In genomic region chr17:8048736-8049135, GRCh38 we compare ENCODE assay signal across 17 cellular contexts. TPM values are rescaled to one million over a fixed set of nuclear protein-coding genes. Genes with fewer than 3 reads are reported as not detected.
A peak's percentile ranks its signal among the peaks of the same experiment; 100 is the strongest.
DNase-seq lines count a peak whose midpoint lies in the region; ATAC-seq and TF ChIP-seq lines count a peak whose summit lies in the region.
"Had no signal": no experiment of that assay in that cellular context is flagged by ENCODE, and none has a peak within 500 bp of the region (broad histone marks: within the 10 kb centered on the region; RNA-seq: fewer than 3 reads in every experiment).

No MANE protein-coding gene starts in this region.

- H2BK120ac ChIP-seq in neuronal stem cell (ENCODE audit: low read depth, low read length): no peak overlapping the region

- H3K27ac ChIP-seq in mammary epithelial cell (ENCODE audit: insufficient read depth, low read depth, low read length) (no peak overlapping the region), neuronal stem cell (replicated peaks; ENCODE audit: low read length) (no peak overlapping the region), brain microvascular endothelial cell (no peak overlapping the region)
- H3K27ac ChIP-seq: 22Rv1, A549, C4-2B had no signal

- no peak overlapping the region for H4K8ac ChIP-seq in neuronal stem cell (ENCODE audit: low read depth, low read length)

- DNase-seq in activated effector memory CD4-positive, alpha-beta T cell treated with anti-CD3 and anti-CD28 coated beads, Interleukin-2, amount 50 U/mL, for 16 hours: peak; percentile 54
- DNase-seq in activated effector memory CD4-positive, alpha-beta T cell treated with Interleukin-2 at 50 U/mL for 16 hours: no peak
- no peak for DNase-seq in mammary epithelial cell
- no peak for DNase-seq in neuronal stem cell (ENCODE audit: low spot score)
- no peak for DNase-seq in brain microvascular endothelial cell
- DNase-seq in left cardiac atrium: no peak
- DNase-seq: AML-193, Caco-2, HCEC 1CT had no signal

- TF ChIP-seq CTCF in mammary epithelial cell (conservative IDR thresholded peaks at IDR 0.05 in 1 of 2, IDR thresholded peaks at IDR 0.05 in 1 of 2; ENCODE audit: extremely low read depth in 1 of 2, insufficient read depth in 1 of 2, low read depth in 1 of 2, low read length in 2 of 2) (no peak), brain microvascular endothelial cell (IDR thresholded peaks at IDR 0.05; ENCODE audit: low read depth, low read length, missing control alignments) (no peak)

- no peak for ATAC-seq in GM21528 (IDR thresholded peaks at IDR 0.05; ENCODE audit: low FRiP score, unreplicated experiment)
- no peak for ATAC-seq in left cardiac atrium
- ATAC-seq: A549, GM23338 had no signal

- H3K4me2 ChIP-seq in mammary epithelial cell (ENCODE audit: insufficient read depth, low read depth, low read length): no peak overlapping the region
- no peak overlapping the region for H3K4me2 ChIP-seq in neuronal stem cell (ENCODE audit: insufficient read depth, low read length, poor library complexity, severe bottlenecking)
- H3K4me2 ChIP-seq: A549, GM23338 had no signal

- H3K9me3 ChIP-seq in mammary epithelial cell (replicated peaks; ENCODE audit: insufficient read depth, low read length) (no peaks in the 10 kb centered on the region), neuronal stem cell (replicated peaks in 1 of 2; ENCODE audit: control insufficient read depth in 2 of 2, insufficient read depth in 1 of 2, low read depth in 1 of 2, low read length in 2 of 2) (no peaks in the 10 kb centered on the region)
- H3K9me3 ChIP-seq: A549, Caco-2 had no signal

- no peak overlapping the region for H2AFZ ChIP-seq in mammary epithelial cell (ENCODE audit: low read depth, low read length)
- H2AFZ ChIP-seq in neuronal stem cell (ENCODE audit: low read length): no peak overlapping the region
- H2AFZ ChIP-seq: GM23338 had no signal

- no peaks in the 10 kb centered on the region for H4K20me1 ChIP-seq in mammary epithelial cell (ENCODE audit: insufficient read depth, low read length)

- H3K9ac ChIP-seq in mammary epithelial cell (ENCODE audit: insufficient read depth, low read length): no peak overlapping the region
- no peak overlapping the region for H3K9ac ChIP-seq in neuronal stem cell (ENCODE audit: low read depth, low read length, poor library complexity)

- H3K4me1 ChIP-seq in mammary epithelial cell (ENCODE audit: insufficient read depth, low read length) (no peaks in the 10 kb centered on the region), neuronal stem cell (ENCODE audit: control insufficient read depth in 2 of 2, insufficient read depth in 1 of 2, low read depth in 1 of 2, low read length in 2 of 2) (peaks cover 0 to 2% of the 10 kb centered on the region in 2 donors)
- H3K4me1 ChIP-seq: A549, Caco-2 had no signal

- WGBS in mammary epithelial cell (ENCODE audit: low coverage, missing lambda C conversion rate): 89% methylated on average over 8 of the region's 8 CpGs
- no CpG with 5 or more reads among the region's 8 CpGs for WGBS in neuronal stem cell (ENCODE audit: extremely low coverage in 2 of 2, insufficient read length in 2 of 2, insufficient replicate concordance in 1 of 2), 2 donors

- CTCF ChIA-PET in mammary epithelial cell (lab: Charles Lee; ENCODE audit: low non-redundant PET): no interaction called here

- H3K36me3 ChIP-seq in mammary epithelial cell (ENCODE audit: insufficient read depth, low read length) (no peaks in the 10 kb centered on the region), neuronal stem cell (replicated peaks in 1 of 2; ENCODE audit: control insufficient read depth in 2 of 2, insufficient read depth in 2 of 2, low read length in 2 of 2) (no peaks in the 10 kb centered on the region), brain microvascular endothelial cell (replicated peaks) (no peaks in the 10 kb centered on the region)

- TSS peak; percentile 84 for BruUV-seq in mammary epithelial cell (replicated peaks; lab: Mats Ljungman, UMichigan)

- no peaks in the 10 kb centered on the region for H3K27me3 ChIP-seq in mammary epithelial cell (ENCODE audit: insufficient read depth, low read length)
- peaks cover 0 to 70% (median 2%) of the 10 kb centered on the region in 3 experiments for H3K27me3 ChIP-seq in neuronal stem cell (ENCODE audit: control insufficient read depth in 3 of 3, insufficient read depth in 3 of 3, low read depth in 1 of 3, low read length in 3 of 3)
- H3K27me3 ChIP-seq in brain microvascular endothelial cell (replicated peaks): peaks cover 4% of the 10 kb centered on the region

- dilution Hi-C loops in mammary epithelial cell (cut with HindIII; ENCODE audit: low sequenced_read_pairs): loop anchor here (5.0 kb wide), 1 partner anchor 41 kb away; no protein-coding TSS in a partner anchor

- H3K4me3 ChIP-seq in mammary epithelial cell (replicated peaks in 1 of 3; ENCODE audit: insufficient read depth in 1 of 3, low read depth in 2 of 3, low read length in 3 of 3): no peak overlapping the region
- H3K4me3 ChIP-seq in neuronal stem cell (ENCODE audit: low read length in 2 of 2): no peak overlapping the region
- H3K4me3 ChIP-seq in brain microvascular endothelial cell (ENCODE audit: low read depth, low read length): no peak overlapping the region
- H3K4me3 ChIP-seq: A549, GM23338 had no signal

- H2BK5ac ChIP-seq in neuronal stem cell (ENCODE audit: low read length): peak overlapping the region; percentile 9

- in situ Hi-C loops in mammary epithelial cell (cut with MboI; ENCODE audit: low sequenced_read_pairs in 2 of 2): loop anchor here in 1 of 2 donors (10.0 kb wide), 1 partner anchor 124 kb away; the partner anchor contains the start of gene KCNAB3
- in situ Hi-C loops in brain microvascular endothelial cell (cut with HindIII; ENCODE audit: low pct_ligation_motif_present, low sequenced_read_pairs): no loop called here

- no peak overlapping the region for H3K18ac ChIP-seq in neuronal stem cell (ENCODE audit: low read length)

- no peak overlapping the region for H2BK15ac ChIP-seq in neuronal stem cell (ENCODE audit: low read length)

- no peak overlapping the region for H3K4ac ChIP-seq in neuronal stem cell (ENCODE audit: low read length)

- H3K79me2 ChIP-seq in mammary epithelial cell (ENCODE audit: insufficient read depth, low read length): no peaks in the 10 kb centered on the region

- no peak overlapping the region for H2BK12ac ChIP-seq in neuronal stem cell (ENCODE audit: low read length)

- intact Hi-C loops in mammary epithelial cell (cut with micrococcal nuclease) (no loop called here), left cardiac atrium (cut with DNase I) (loop anchor here in 1 of 2 donors (10.0 kb wide), 1 partner anchor 304 kb away; no protein-coding TSS in a partner anchor)

- H3K14ac ChIP-seq in neuronal stem cell (ENCODE audit: low read length): no peak overlapping the region

- no peak overlapping the region for H3K23ac ChIP-seq in neuronal stem cell (ENCODE audit: low read depth, low read length, poor library complexity)

- H3K79me1 ChIP-seq in neuronal stem cell (ENCODE audit: low read depth, low read length): no peaks in the 10 kb centered on the region

- H4K91ac ChIP-seq in neuronal stem cell (ENCODE audit: low read depth, low read length, poor library complexity): no peak overlapping the region

- H2AK5ac ChIP-seq in neuronal stem cell (ENCODE audit: low read depth, low read length): no peak overlapping the region

RNA-seq across cellular contexts. Expression of gene ALOX15B, which starts 9.9 kb away (rescaled TPM):
- total RNA-seq in mammary epithelial cell (10 to 100 TPM; 43.5 to 45.3 TPM), left cardiac atrium (under 1 TPM in 1 of 2 donors, not detected in 1; 0.39 TPM)
- 83.5 TPM for polyA plus RNA-seq in mammary epithelial cell
- polyA minus RNA-seq in mammary epithelial cell: 66.6 TPM
- not detected for polyA plus RNA-seq in neuronal stem cell (2013, experiment 1 of 2)
- not detected for polyA plus RNA-seq in neuronal stem cell (2013, experiment 2 of 2)
- total RNA-seq: Caco-2; CD4-positive, alpha-beta T cell; HT-29 had no signal
- polyA plus RNA-seq: A549, BJ had no signal

RNA-seq across cellular contexts. Expression of gene ALOX12B, which starts 38.8 kb away (rescaled TPM):
- total RNA-seq in mammary epithelial cell (1 to 10 TPM in 1 of 2 donors, under 1 TPM in 1; 0.33 to 1.2 TPM), left cardiac atrium (not detected)
- polyA plus RNA-seq in mammary epithelial cell: 0.22 TPM
- polyA minus RNA-seq in mammary epithelial cell: 6.0 TPM
- polyA plus RNA-seq in neuronal stem cell (2013, experiment 1 of 2): 0.33 TPM
- polyA plus RNA-seq in neuronal stem cell (2013, experiment 2 of 2): 0.29 TPM
- total RNA-seq: HT-29 had no signal
- polyA plus RNA-seq: BJ had no signal

RNA-seq across cellular contexts. Expression of gene GUCY2D, which starts 46.3 kb away (rescaled TPM):
- total RNA-seq in mammary epithelial cell: under 1 TPM in 1 of 2 donors, not detected in 1; 0.47 TPM
- 0.01 TPM for polyA plus RNA-seq in mammary epithelial cell
- polyA minus RNA-seq in mammary epithelial cell: not detected
- 0.14 TPM for polyA plus RNA-seq in neuronal stem cell (2013, experiment 1 of 2)
- polyA plus RNA-seq in neuronal stem cell (2013, experiment 2 of 2): 0.19 TPM
- total RNA-seq in left cardiac atrium: under 1 TPM; 0.10 to 0.38 TPM

Comparison
In these comparisons a context has a peak if more than half of its experiments do, and no peak if none do; other contexts are left out.
1. RNA of gene ALOX15B, which starts 9.9 kb away (total RNA-seq): 43.5 to 45.3 TPM in mammary epithelial cell; 0.39 TPM in left cardiac atrium; every median in the first group is over 10 times any median in the second.